13 cellular contexts compared by ENCODE assay signal in the genomic region with DNA sequence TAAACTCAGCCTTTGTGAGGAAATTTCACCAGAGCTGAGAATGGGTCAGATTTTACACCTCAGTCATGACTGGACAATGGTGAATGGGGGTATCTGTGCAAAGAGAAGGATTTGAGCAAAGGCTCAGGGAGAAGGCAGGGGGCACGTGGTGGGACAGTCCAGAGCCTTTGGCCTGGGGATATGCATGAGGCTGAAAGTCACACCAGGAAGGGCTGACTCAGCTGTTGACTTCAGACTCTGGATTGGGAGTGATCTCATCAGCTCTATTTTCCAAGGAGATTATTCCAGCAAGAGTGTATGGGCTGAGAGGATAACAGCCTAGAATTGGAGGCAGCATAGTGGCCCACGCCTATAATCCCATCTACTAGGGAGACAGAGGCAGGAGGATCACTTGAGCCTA. TPM values are rescaled to one million over a fixed set of nuclear protein-coding genes. Genes with fewer than 3 reads are reported as not detected.
DNase-seq lines count a peak whose midpoint lies in the region; ATAC-seq and TF ChIP-seq lines count a peak whose summit lies in the region.
"Had no signal": no experiment of that assay in that cellular context is flagged by ENCODE, and none has a peak within 500 bp of the region (broad histone marks: within the 10 kb centered on the region; RNA-seq: fewer than 3 reads in every experiment).

No MANE protein-coding gene starts in this region.

- in situ Hi-C loops in brain microvascular endothelial cell (cut with HindIII; ENCODE audit: low pct_ligation_motif_present, low sequenced_read_pairs), result no loop called here

- WGBS in heart left ventricle, 4 donors, result 65 to 78% (median 72%) methylated on average over 2 of the region's 2 CpGs
- whole genome bisulfite sequencing in gastroesophageal sphincter (ENCODE audit: low coverage in 1 of 2), 2 donors, result 41 to 80% methylated on average over 1 to 2 of the region's 2 CpGs

- TF ChIP-seq POLR2A in heart left ventricle (IDR thresholded peaks at IDR 0.05), result no peak
- TF ChIP-seq POLR2A in gastroesophageal sphincter (IDR thresholded peaks at IDR 0.05), result no peak

- H3K27ac ChIP-seq in heart left ventricle, result peak overlapping the region in 1 of 12 donors; percentile 19
- no peak overlapping the region for H3K27ac ChIP-seq in brain microvascular endothelial cell
- H3K27ac ChIP-seq in gastroesophageal sphincter, result no peak overlapping the region
- H3K27ac ChIP-seq in coronary artery, result no peak overlapping the region
- H3K27ac ChIP-seq: HL-60 had no signal

- intact Hi-C loops in heart left ventricle (cut with DNase I), result loop anchor here in 2 of 10 donors (10.0 kb wide), 2 partner anchors 115 to 255 kb away; no protein-coding TSS in a partner anchor
- intact Hi-C loops in cardiac septum (cut with DNase I), result no loop called here

- peaks cover 0 to 10% (median 0%) of the 10 kb centered on the region in 12 donors for H3K9me3 ChIP-seq in heart left ventricle
- H3K9me3 ChIP-seq in gastroesophageal sphincter, result peaks cover 0 to 12% (median 0%) of the 10 kb centered on the region in 3 donors

- ATAC-seq in heart left ventricle (peak in 3 of 4 donors; percentile 67 to 78 (median 73)), GM19035 (IDR thresholded peaks at IDR 0.05; ENCODE audit: unreplicated experiment) (no peak), gastroesophageal sphincter (no peak)

- H3K4me1 ChIP-seq in heart left ventricle (peaks cover 0 to 30% (median 4%) of the 10 kb centered on the region in 12 donors), gastroesophageal sphincter (peaks cover 0 to 13% (median 3%) of the 10 kb centered on the region in 3 donors)

- H3K4me3 ChIP-seq in heart left ventricle, result no peak overlapping the region
- no peak overlapping the region for H3K4me3 ChIP-seq in brain microvascular endothelial cell (ENCODE audit: low read depth, low read length)
- H3K4me3 ChIP-seq in gastroesophageal sphincter, result no peak overlapping the region
- no peak overlapping the region for H3K4me3 ChIP-seq in coronary artery

- H3K36me3 ChIP-seq in heart left ventricle (no peaks in the 10 kb centered on the region), brain microvascular endothelial cell (replicated peaks) (no peaks in the 10 kb centered on the region), gastroesophageal sphincter (no peaks in the 10 kb centered on the region)

- no peak for DNase-seq in heart left ventricle
- DNase-seq in cardiac septum (ENCODE audit: low spot score), result no peak
- peak; percentile 55 for DNase-seq in brain microvascular endothelial cell
- peak; percentile 43 for DNase-seq in hepatic stellate cell (ENCODE audit: low spot score)
- no peak for DNase-seq in coronary artery (ENCODE audit: low spot score)
- no peak for DNase-seq in SKM-1 treated with dmso at 0.1 percent for 144 hours (lab: John Stamatoyannopoulos, UW; ENCODE audit: unreplicated experiment)
- DNase-seq: ACHN, MV-4-11, OCI-M1 had no signal

- H3K27me3 ChIP-seq in heart left ventricle (no peaks in the 10 kb centered on the region), brain microvascular endothelial cell (replicated peaks) (no peaks in the 10 kb centered on the region), gastroesophageal sphincter (no peaks in the 10 kb centered on the region)

- TF ChIP-seq EP300 in gastroesophageal sphincter (IDR thresholded peaks at IDR 0.05), result no peak

- TF ChIP-seq CTCF in heart left ventricle (IDR thresholded peaks at IDR 0.05) (no peak), brain microvascular endothelial cell (IDR thresholded peaks at IDR 0.05; ENCODE audit: low read depth, low read length, missing control alignments) (no peak), gastroesophageal sphincter (IDR thresholded peaks at IDR 0.05) (no peak), coronary artery (IDR thresholded peaks at IDR 0.05) (no peak)

RNA-seq across cellular contexts. Expression of a gene that starts 53.6 kb away (rescaled TPM):
- under 1 TPM in 3 of 9 donors, not detected in 6; 0.09 to 0.21 (median 0.11) TPM for total RNA-seq in heart left ventricle
- not detected for polyA plus RNA-seq in heart left ventricle
- total RNA-seq in cardiac septum, result 0.05 TPM
- total RNA-seq in gastroesophageal sphincter, result under 1 TPM in 1 of 4 donors, not detected in 3; 0.39 TPM
- total RNA-seq: lung microvascular endothelial cell had no signal

Comparison
In these comparisons a context has a peak if more than half of its experiments do, and no peak if none do; other contexts are left out.
1. ATAC-seq: peak in heart left ventricle (3 of 4); none in GM19035 (single experiment) and gastroesophageal sphincter (single experiment).
2. DNase-seq: peak in brain microvascular endothelial cell (single experiment) and hepatic stellate cell (single experiment); none in heart left ventricle (0 of 5), cardiac septum (single experiment), coronary artery (single experiment) and SKM-1 treated with dmso at 0.1 percent for 144 hours (single experiment).